In genomic region chr4:105473340-105474109, GRCh38 we compare ENCODE assay signal across 1 cellular context.
TF ChIP-seq lines count a peak whose summit lies in the region.

PPA2 (minus strand) TSS chr4:105474062; CDS start chr4:105474050, 12 bp downstream.

TF ChIP-seq in K562, 482 proteins besides CTCF, POLR2A, EP300 and RAD21 (continued from another document and continues in another):
- TF ChIP-seq, protein P1, sequence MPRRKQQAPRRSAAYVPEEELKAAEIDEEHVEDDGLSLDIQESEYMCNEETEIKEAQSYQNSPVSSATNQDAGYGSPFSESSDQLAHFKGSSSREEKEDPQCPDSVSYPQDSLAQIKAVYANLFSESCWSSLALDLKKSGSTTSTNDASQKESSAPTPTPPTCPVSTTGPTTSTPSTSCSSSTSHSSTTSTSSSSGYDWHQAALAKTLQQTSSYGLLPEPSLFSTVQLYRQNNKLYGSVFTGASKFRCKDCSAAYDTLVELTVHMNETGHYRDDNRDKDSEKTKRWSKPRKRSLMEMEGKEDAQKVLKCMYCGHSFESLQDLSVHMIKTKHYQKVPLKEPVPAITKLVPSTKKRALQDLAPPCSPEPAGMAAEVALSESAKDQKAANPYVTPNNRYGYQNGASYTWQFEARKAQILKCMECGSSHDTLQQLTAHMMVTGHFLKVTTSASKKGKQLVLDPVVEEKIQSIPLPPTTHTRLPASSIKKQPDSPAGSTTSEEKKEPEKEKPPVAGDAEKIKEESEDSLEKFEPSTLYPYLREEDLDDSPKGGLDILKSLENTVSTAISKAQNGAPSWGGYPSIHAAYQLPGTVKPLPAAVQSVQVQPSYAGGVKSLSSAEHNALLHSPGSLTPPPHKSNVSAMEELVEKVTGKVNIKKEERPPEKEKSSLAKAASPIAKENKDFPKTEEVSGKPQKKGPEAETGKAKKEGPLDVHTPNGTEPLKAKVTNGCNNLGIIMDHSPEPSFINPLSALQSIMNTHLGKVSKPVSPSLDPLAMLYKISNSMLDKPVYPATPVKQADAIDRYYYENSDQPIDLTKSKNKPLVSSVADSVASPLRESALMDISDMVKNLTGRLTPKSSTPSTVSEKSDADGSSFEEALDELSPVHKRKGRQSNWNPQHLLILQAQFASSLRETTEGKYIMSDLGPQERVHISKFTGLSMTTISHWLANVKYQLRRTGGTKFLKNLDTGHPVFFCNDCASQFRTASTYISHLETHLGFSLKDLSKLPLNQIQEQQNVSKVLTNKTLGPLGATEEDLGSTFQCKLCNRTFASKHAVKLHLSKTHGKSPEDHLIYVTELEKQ (CRISPR knock-in tag; IDR thresholded peaks at IDR 0.05) = no peak
- TF ChIP-seq TRIM25 (IDR thresholded peaks at IDR 0.05; ENCODE audit: borderline replicate concordance) = no peak
- TF ChIP-seq ASH1L (IDR thresholded peaks at IDR 0.05; ENCODE audit: borderline replicate concordance, low read depth, partially characterized antibody) = no peak
- TF ChIP-seq TCFL5 (CRISPR knock-in tag; conservative IDR thresholded peaks at IDR 0.05) = no peak
- TF ChIP-seq CEBPG (CRISPR knock-in tag; IDR thresholded peaks at IDR 0.05) = no peak
- no peak for TF ChIP-seq CEBPG (tag; conservative IDR thresholded peaks at IDR 0.05 in 1 of 2, IDR thresholded peaks at IDR 0.05 in 1 of 2)
- no peak; the same call in 1 of the 2 replicates for TF ChIP-seq ZNF431 (CRISPR knock-in tag; IDR thresholded peaks at IDR 0.05)
- TF ChIP-seq POLR3A (IDR thresholded peaks at IDR 0.05; ENCODE audit: borderline replicate concordance, extremely low read depth, insufficient read depth, insufficient read length) = no peak
- TF ChIP-seq, protein P2, sequence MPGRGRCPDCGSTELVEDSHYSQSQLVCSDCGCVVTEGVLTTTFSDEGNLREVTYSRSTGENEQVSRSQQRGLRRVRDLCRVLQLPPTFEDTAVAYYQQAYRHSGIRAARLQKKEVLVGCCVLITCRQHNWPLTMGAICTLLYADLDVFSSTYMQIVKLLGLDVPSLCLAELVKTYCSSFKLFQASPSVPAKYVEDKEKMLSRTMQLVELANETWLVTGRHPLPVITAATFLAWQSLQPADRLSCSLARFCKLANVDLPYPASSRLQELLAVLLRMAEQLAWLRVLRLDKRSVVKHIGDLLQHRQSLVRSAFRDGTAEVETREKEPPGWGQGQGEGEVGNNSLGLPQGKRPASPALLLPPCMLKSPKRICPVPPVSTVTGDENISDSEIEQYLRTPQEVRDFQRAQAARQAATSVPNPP (IDR thresholded peaks at IDR 0.05; ENCODE audit: borderline replicate concordance, insufficient read depth, insufficient read length) = no peak
- TF ChIP-seq CBFA2T3 (IDR thresholded peaks at IDR 0.05) = 0 out of 2 replicates have a peak, but pooled peaks have one; percentile 8
- TF ChIP-seq KDM5B (IDR thresholded peaks at IDR 0.05; ENCODE audit: insufficient replicate concordance, low read depth, low read length) = peak; percentile 76
- TF ChIP-seq TBL1XR1 (IDR thresholded peaks at IDR 0.05; ENCODE audit: low read length in 2 of 2) = no peak; a peak in 1 of 4 replicates
- 0 out of 2 replicates have a peak, but pooled peaks have one; percentile 34 for TF ChIP-seq FOSL1 (tag; conservative IDR thresholded peaks at IDR 0.05)
- TF ChIP-seq TOE1 (IDR thresholded peaks at IDR 0.05; ENCODE audit: borderline replicate concordance) = peak; percentile 42; the same call in 1 of the 2 replicates
- TF ChIP-seq TOE1 (CRISPR knock-in tag; IDR thresholded peaks at IDR 0.05; ENCODE audit: borderline replicate concordance, low read depth) = 0 out of 2 replicates have a peak, but pooled peaks have one; percentile 30
- TF ChIP-seq ZFPM2 (CRISPR knock-in tag; IDR thresholded peaks at IDR 0.05) = no peak
- TF ChIP-seq SOX6 (IDR thresholded peaks at IDR 0.05) = peak; percentile 34; the same call in 1 of the 2 replicates
- TF ChIP-seq, protein P3, sequence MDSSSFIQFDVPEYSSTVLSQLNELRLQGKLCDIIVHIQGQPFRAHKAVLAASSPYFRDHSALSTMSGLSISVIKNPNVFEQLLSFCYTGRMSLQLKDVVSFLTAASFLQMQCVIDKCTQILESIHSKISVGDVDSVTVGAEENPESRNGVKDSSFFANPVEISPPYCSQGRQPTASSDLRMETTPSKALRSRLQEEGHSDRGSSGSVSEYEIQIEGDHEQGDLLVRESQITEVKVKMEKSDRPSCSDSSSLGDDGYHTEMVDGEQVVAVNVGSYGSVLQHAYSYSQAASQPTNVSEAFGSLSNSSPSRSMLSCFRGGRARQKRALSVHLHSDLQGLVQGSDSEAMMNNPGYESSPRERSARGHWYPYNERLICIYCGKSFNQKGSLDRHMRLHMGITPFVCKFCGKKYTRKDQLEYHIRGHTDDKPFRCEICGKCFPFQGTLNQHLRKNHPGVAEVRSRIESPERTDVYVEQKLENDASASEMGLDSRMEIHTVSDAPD (CRISPR knock-in tag; IDR thresholded peaks at IDR 0.05) = no peak
- no peak for TF ChIP-seq MCM3 (IDR thresholded peaks at IDR 0.05)
- TF ChIP-seq ZSCAN32 (CRISPR knock-in tag; IDR thresholded peaks at IDR 0.05) = no peak
- TF ChIP-seq MEIS2 (IDR thresholded peaks at IDR 0.05; ENCODE audit: partially characterized antibody) = no peak
- no peak for TF ChIP-seq CCNT2 (IDR thresholded peaks at IDR 0.05; ENCODE audit: borderline replicate concordance, extremely low read depth, insufficient read length, low read depth, low read length)
- no peak for TF ChIP-seq NR4A1 (CRISPR knock-in tag; IDR thresholded peaks at IDR 0.05)
- no peak for TF ChIP-seq NR4A1 (tag; IDR thresholded peaks at IDR 0.05)
- TF ChIP-seq PHB2 (IDR thresholded peaks at IDR 0.05; ENCODE audit: low read depth) = no peak
- TF ChIP-seq HNRNPH1 (optimal IDR thresholded peaks at IDR 0.05; ENCODE audit: low read depth, low read length) = no peak
- no peak for TF ChIP-seq RFX7 (CRISPR knock-in tag; IDR thresholded peaks at IDR 0.05)
- peak; percentile 41 to 70; a peak in 2 of 4 replicates for TF ChIP-seq MNT (conservative IDR thresholded peaks at IDR 0.05)
- TF ChIP-seq, protein P4, sequence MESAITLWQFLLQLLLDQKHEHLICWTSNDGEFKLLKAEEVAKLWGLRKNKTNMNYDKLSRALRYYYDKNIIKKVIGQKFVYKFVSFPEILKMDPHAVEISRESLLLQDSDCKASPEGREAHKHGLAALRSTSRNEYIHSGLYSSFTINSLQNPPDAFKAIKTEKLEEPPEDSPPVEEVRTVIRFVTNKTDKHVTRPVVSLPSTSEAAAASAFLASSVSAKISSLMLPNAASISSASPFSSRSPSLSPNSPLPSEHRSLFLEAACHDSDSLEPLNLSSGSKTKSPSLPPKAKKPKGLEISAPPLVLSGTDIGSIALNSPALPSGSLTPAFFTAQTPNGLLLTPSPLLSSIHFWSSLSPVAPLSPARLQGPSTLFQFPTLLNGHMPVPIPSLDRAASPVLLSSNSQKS (CRISPR knock-in tag; IDR thresholded peaks at IDR 0.05) = no peak
- no peak for TF ChIP-seq ZNF165 (CRISPR knock-in tag; IDR thresholded peaks at IDR 0.05; ENCODE audit: borderline replicate concordance)
- TF ChIP-seq, protein P5, sequence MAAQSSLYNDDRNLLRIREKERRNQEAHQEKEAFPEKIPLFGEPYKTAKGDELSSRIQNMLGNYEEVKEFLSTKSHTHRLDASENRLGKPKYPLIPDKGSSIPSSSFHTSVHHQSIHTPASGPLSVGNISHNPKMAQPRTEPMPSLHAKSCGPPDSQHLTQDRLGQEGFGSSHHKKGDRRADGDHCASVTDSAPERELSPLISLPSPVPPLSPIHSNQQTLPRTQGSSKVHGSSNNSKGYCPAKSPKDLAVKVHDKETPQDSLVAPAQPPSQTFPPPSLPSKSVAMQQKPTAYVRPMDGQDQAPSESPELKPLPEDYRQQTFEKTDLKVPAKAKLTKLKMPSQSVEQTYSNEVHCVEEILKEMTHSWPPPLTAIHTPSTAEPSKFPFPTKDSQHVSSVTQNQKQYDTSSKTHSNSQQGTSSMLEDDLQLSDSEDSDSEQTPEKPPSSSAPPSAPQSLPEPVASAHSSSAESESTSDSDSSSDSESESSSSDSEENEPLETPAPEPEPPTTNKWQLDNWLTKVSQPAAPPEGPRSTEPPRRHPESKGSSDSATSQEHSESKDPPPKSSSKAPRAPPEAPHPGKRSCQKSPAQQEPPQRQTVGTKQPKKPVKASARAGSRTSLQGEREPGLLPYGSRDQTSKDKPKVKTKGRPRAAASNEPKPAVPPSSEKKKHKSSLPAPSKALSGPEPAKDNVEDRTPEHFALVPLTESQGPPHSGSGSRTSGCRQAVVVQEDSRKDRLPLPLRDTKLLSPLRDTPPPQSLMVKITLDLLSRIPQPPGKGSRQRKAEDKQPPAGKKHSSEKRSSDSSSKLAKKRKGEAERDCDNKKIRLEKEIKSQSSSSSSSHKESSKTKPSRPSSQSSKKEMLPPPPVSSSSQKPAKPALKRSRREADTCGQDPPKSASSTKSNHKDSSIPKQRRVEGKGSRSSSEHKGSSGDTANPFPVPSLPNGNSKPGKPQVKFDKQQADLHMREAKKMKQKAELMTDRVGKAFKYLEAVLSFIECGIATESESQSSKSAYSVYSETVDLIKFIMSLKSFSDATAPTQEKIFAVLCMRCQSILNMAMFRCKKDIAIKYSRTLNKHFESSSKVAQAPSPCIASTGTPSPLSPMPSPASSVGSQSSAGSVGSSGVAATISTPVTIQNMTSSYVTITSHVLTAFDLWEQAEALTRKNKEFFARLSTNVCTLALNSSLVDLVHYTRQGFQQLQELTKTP (IDR thresholded peaks at IDR 0.05; ENCODE audit: low read depth in 1 of 2, partially characterized antibody in 2 of 2) = no peak
- TF ChIP-seq THAP7 (CRISPR knock-in tag; IDR thresholded peaks at IDR 0.05) = no peak
- TF ChIP-seq DPF2 (IDR thresholded peaks at IDR 0.05) = no peak
- TF ChIP-seq EP400 (IDR thresholded peaks at IDR 0.05) = peak; percentile 86
- TF ChIP-seq ZZZ3 (IDR thresholded peaks at IDR 0.05) = no peak
- TF ChIP-seq MTA3 (IDR thresholded peaks at IDR 0.05; ENCODE audit: borderline replicate concordance) = peak; percentile 70; the same call in 1 of the 2 replicates
- no peak for TF ChIP-seq USF1 (CRISPR knock-in tag; IDR thresholded peaks at IDR 0.05)
- TF ChIP-seq, protein P6, sequence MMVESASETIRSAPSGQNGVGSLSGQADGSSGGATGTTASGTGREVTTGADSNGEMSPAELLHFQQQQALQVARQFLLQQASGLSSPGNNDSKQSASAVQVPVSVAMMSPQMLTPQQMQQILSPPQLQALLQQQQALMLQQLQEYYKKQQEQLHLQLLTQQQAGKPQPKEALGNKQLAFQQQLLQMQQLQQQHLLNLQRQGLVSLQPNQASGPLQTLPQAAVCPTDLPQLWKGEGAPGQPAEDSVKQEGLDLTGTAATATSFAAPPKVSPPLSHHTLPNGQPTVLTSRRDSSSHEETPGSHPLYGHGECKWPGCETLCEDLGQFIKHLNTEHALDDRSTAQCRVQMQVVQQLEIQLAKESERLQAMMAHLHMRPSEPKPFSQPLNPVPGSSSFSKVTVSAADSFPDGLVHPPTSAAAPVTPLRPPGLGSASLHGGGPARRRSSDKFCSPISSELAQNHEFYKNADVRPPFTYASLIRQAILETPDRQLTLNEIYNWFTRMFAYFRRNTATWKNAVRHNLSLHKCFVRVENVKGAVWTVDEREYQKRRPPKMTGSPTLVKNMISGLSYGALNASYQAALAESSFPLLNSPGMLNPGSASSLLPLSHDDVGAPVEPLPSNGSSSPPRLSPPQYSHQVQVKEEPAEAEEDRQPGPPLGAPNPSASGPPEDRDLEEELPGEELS (CRISPR knock-in tag; IDR thresholded peaks at IDR 0.05; ENCODE audit: borderline replicate concordance) = peak; percentile 85; the same call in 1 of the 2 replicates
- no peak for TF ChIP-seq ZNF253 (CRISPR knock-in tag; conservative IDR thresholded peaks at IDR 0.05)
- TF ChIP-seq MYNN (IDR thresholded peaks at IDR 0.05) = peak; percentile 47; the same call in 1 of the 2 replicates
- no peak for TF ChIP-seq MYNN (CRISPR knock-in tag; IDR thresholded peaks at IDR 0.05)
- no peak for TF ChIP-seq FIP1L1 (IDR thresholded peaks at IDR 0.05; ENCODE audit: low read depth, low read length, poor library complexity, severe bottlenecking)
- no peak for TF ChIP-seq BRCA1 (IDR thresholded peaks at IDR 0.05)
- no peak for TF ChIP-seq BRCA1 (CRISPR knock-in tag; IDR thresholded peaks at IDR 0.05)
- TF ChIP-seq KDM2B (CRISPR knock-in tag; IDR thresholded peaks at IDR 0.05) = peak; percentile 49; the same call in 1 of the 2 replicates
- TF ChIP-seq ZKSCAN8 (CRISPR knock-in tag; IDR thresholded peaks at IDR 0.05) = no peak
- TF ChIP-seq ZNF121 (CRISPR knock-in tag; conservative IDR thresholded peaks at IDR 0.05) = no peak
- peak; percentile 66 for TF ChIP-seq RBM22 (IDR thresholded peaks at IDR 0.05; ENCODE audit: low read depth, low read length, poor library complexity, severe bottlenecking)
- no peak for TF ChIP-seq ZNF444 (CRISPR knock-in tag; IDR thresholded peaks at IDR 0.05)
- peak; percentile 88 for TF ChIP-seq CREB1 (IDR thresholded peaks at IDR 0.05)
- peak; percentile 87 for TF ChIP-seq CREB1 (CRISPR knock-in tag; IDR thresholded peaks at IDR 0.05)
